ENCODE assay signal across 10 cellular contexts in genomic region chr18:76265375-76266225, GRCh38.
DNase-seq lines count a peak whose midpoint lies in the region; ATAC-seq and TF ChIP-seq lines count a peak whose summit lies in the region.
"Had no signal": no experiment of that assay in that cellular context is flagged by ENCODE, and none has a peak within 500 bp of the region (broad histone marks: within the 10 kb centered on the region; RNA-seq: fewer than 3 reads in every experiment).

No MANE protein-coding gene starts in this region.

- H3K4me3 ChIP-seq in esophagus muscularis mucosa = peak overlapping the region; percentile 31 to 50 (median 35)
- H3K4me3 ChIP-seq in mucosa of descending colon = no peak overlapping the region
- H3K4me3 ChIP-seq in testis = peak overlapping the region; percentile 9 to 13

- no peaks in the 10 kb centered on the region for H3K4me1 Mint-ChIP-seq in activated T-helper 2 cell treated with anti-CD3 and anti-CD28 coated beads, Interferon-gamma antibody, Interleukin-2, Interleukin-4, amounts not matched to agents 10 μg/mL and 5 μg/mL and 100 μg/mL, durations not matched to agents 14 hours and 24 hours and 36 hours (ENCODE audit: low read depth)
- H3K4me1 Mint-ChIP-seq: activated naive CD4-positive, alpha-beta T cell treated with anti-CD3 and anti-CD28 coated beads, Interleukin-2, amount 50 U/mL, for 24 hours had no signal

- H3K27ac Mint-ChIP-seq in activated T-helper 2 cell treated with anti-CD3 and anti-CD28 coated beads, Interferon-gamma antibody, Interleukin-2, Interleukin-4, amounts not matched to agents 10 μg/mL and 5 μg/mL and 100 μg/mL, durations not matched to agents 14 hours and 24 hours and 36 hours = no peak overlapping the region
- H3K27ac Mint-ChIP-seq: activated naive CD4-positive, alpha-beta T cell treated with anti-CD3 and anti-CD28 coated beads, Interleukin-2, amount 50 U/mL, for 24 hours had no signal

- H3K27me3 ChIP-seq in esophagus muscularis mucosa (no peaks in the 10 kb centered on the region), testis (no peaks in the 10 kb centered on the region)

- H3K4me1 ChIP-seq in esophagus muscularis mucosa = peaks cover 0 to 35% (median 24%) of the 10 kb centered on the region in 4 donors
- no peaks in the 10 kb centered on the region for H3K4me1 ChIP-seq in mucosa of descending colon (ENCODE audit: low read depth)
- H3K4me1 ChIP-seq in testis = peaks cover 23% of the 10 kb centered on the region

- no peaks in the 10 kb centered on the region for H3K36me3 Mint-ChIP-seq in activated T-helper 2 cell treated with anti-CD3 and anti-CD28 coated beads, Interferon-gamma antibody, Interleukin-2, Interleukin-4, amounts not matched to agents 10 μg/mL and 5 μg/mL and 100 μg/mL, durations not matched to agents 14 hours and 24 hours and 36 hours (ENCODE audit: low read depth)
- H3K36me3 Mint-ChIP-seq: activated naive CD4-positive, alpha-beta T cell treated with anti-CD3 and anti-CD28 coated beads, Interleukin-2, amount 50 U/mL, for 24 hours had no signal

- TF ChIP-seq EP300 in esophagus muscularis mucosa (IDR thresholded peaks at IDR 0.05) = no peak

- no peak overlapping the region for H3K4me3 Mint-ChIP-seq in activated T-helper 2 cell treated with anti-CD3 and anti-CD28 coated beads, Interferon-gamma antibody, Interleukin-2, Interleukin-4, amounts not matched to agents 10 μg/mL and 5 μg/mL and 100 μg/mL, durations not matched to agents 14 hours and 24 hours and 36 hours (ENCODE audit: low read depth)
- H3K4me3 Mint-ChIP-seq: activated naive CD4-positive, alpha-beta T cell treated with anti-CD3 and anti-CD28 coated beads, Interleukin-2, amount 50 U/mL, for 24 hours had no signal

- peak; percentile 15 for DNase-seq in HCEC 1CT
- no peak for DNase-seq in esophagus muscularis mucosa (ENCODE audit: extremely low spot score)
- peak in 1 of 3 donors; percentile 11 for DNase-seq in mucosa of descending colon
- DNase-seq in testis = peak; percentile 64
- no peak for DNase-seq in stimulated activated naive CD4-positive, alpha-beta T cell treated with Interleukin-2 at 50 U/mL for 16 hours (lab: John Stamatoyannopoulos, UW)
- no peak for DNase-seq in activated T-helper 2 cell treated with anti-CD3 and anti-CD28 coated beads, Interferon-gamma antibody, Interleukin-2, Interleukin-4, amounts not matched to agents 10 μg/mL and 5 μg/mL and 100 μg/mL, durations not matched to agents 14 hours and 24 hours and 36 hours (ENCODE audit: low spot score)
- no peak for DNase-seq in A172 (ENCODE audit: low spot score)
- no peak for DNase-seq in HT-29 (ENCODE audit: low spot score)
- DNase-seq: KBM-7 had no signal

- TF ChIP-seq CTCF in esophagus muscularis mucosa (IDR thresholded peaks at IDR 0.05) (no peak), mucosa of descending colon (IDR thresholded peaks at IDR 0.05) (no peak), testis (IDR thresholded peaks at IDR 0.05) (no peak)

- H3K27me3 Mint-ChIP-seq in activated T-helper 2 cell treated with anti-CD3 and anti-CD28 coated beads, Interferon-gamma antibody, Interleukin-2, Interleukin-4, amounts not matched to agents 10 μg/mL and 5 μg/mL and 100 μg/mL, durations not matched to agents 14 hours and 24 hours and 36 hours (ENCODE audit: low read depth) = no peaks in the 10 kb centered on the region

- intact Hi-C loops in esophagus muscularis mucosa (cut with DNase I) (no loop called here), mucosa of descending colon (cut with DNase I, micrococcal nuclease) (no loop called here), testis (cut with DNase I; ENCODE audit: low total_unique reads) (loop anchor here (10.0 kb wide), 1 partner anchor 89 kb away; no protein-coding TSS in a partner anchor)
- intact Hi-C loops in activated T-helper 2 cell treated with anti-CD3 and anti-CD28 coated beads, Interferon-gamma antibody, Interleukin-2, Interleukin-4, amounts not matched to agents 10 μg/mL and 5 μg/mL and 100 μg/mL, durations not matched to agents 14 hours and 24 hours and 36 hours (cut with micrococcal nuclease) = no loop called here

- H3K9me3 Mint-ChIP-seq in activated T-helper 2 cell treated with anti-CD3 and anti-CD28 coated beads, Interferon-gamma antibody, Interleukin-2, Interleukin-4, amounts not matched to agents 10 μg/mL and 5 μg/mL and 100 μg/mL, durations not matched to agents 14 hours and 24 hours and 36 hours = no peaks in the 10 kb centered on the region
- H3K9me3 Mint-ChIP-seq: activated naive CD4-positive, alpha-beta T cell treated with anti-CD3 and anti-CD28 coated beads, Interleukin-2, amount 50 U/mL, for 24 hours had no signal

- peak; percentile 60 for ATAC-seq in mucosa of descending colon

- H3K9me3 ChIP-seq in esophagus muscularis mucosa (no peaks in the 10 kb centered on the region), mucosa of descending colon (no peaks in the 10 kb centered on the region), testis (no peaks in the 10 kb centered on the region)

- H3K27ac ChIP-seq in esophagus muscularis mucosa (replicated peaks in 1 of 4) (peak overlapping the region; percentile 71 to 83 (median 82)), testis (peak overlapping the region; percentile 89 to 93)

- 32% methylated on average over 10 of the region's 10 CpGs for WGBS in esophagus muscularis mucosa
- WGBS in testis, 2 donors = 32 to 35% methylated on average over 10 of the region's 10 CpGs

- TF ChIP-seq POLR2A in esophagus muscularis mucosa (IDR thresholded peaks at IDR 0.05; ENCODE audit: low read depth) (no peak), testis (IDR thresholded peaks at IDR 0.05) (no peak)

- no peaks in the 10 kb centered on the region for H3K36me3 ChIP-seq in esophagus muscularis mucosa
- H3K36me3 ChIP-seq in mucosa of descending colon (ENCODE audit: low read depth) = no peaks in the 10 kb centered on the region
- H3K36me3 ChIP-seq in testis (ENCODE audit: low read depth, missing control alignments) = no peaks in the 10 kb centered on the region

Comparison
In these comparisons a context has a peak if more than half of its experiments do, and no peak if none do; other contexts are left out.
1. DNase-seq: peak in HCEC 1CT (single experiment) and testis (single experiment); none in esophagus muscularis mucosa (single experiment), stimulated activated naive CD4-positive, alpha-beta T cell treated with Interleukin-2 at 50 U/mL for 16 hours (single experiment), activated T-helper 2 cell treated with anti-CD3 and anti-CD28 coated beads, Interferon-gamma antibody, Interleukin-2, Interleukin-4, amounts not matched to agents 10 μg/mL and 5 μg/mL and 100 μg/mL, durations not matched to agents 14 hours and 24 hours and 36 hours (single experiment), A172 (single experiment) and HT-29 (single experiment).